9 cellular contexts compared by ENCODE assay signal in genomic region chr4:168408620-168409019, GRCh38.
DNase-seq lines count a peak whose midpoint lies in the region; ATAC-seq, FAIRE-seq and TF ChIP-seq lines count a peak whose summit lies in the region.
"Had no signal": no experiment of that assay in that cellular context is flagged by ENCODE, and none has a peak within 500 bp of the region (broad histone marks: within the 10 kb centered on the region; RNA-seq: fewer than 3 reads in every experiment).

No MANE protein-coding gene starts in this region.

- H3K27ac ChIP-seq in right lobe of liver (no peak overlapping the region), HepG2 (ENCODE audit: extremely low read length, insufficient read depth, low read length) (no peak overlapping the region), caudate nucleus (ENCODE audit: low read depth, low read length) (no peak overlapping the region), WERI-Rb-1 (no peak overlapping the region)
- H3K27ac ChIP-seq: BLaER1 had no signal

- no peaks in the 10 kb centered on the region for H3K9me3 Mint-ChIP-seq in type B pancreatic cell

- TF ChIP-seq POLR2A in right lobe of liver (IDR thresholded peaks at IDR 0.05) (no peak), HepG2 (IDR thresholded peaks at IDR 0.05; ENCODE audit: insufficient read depth in 1 of 2, low read depth in 2 of 2, low read length in 2 of 2) (no peak)

- peak; percentile 33 to 82 (median 72) for ATAC-seq in right lobe of liver
- ATAC-seq in HepG2: no peak
- peak; percentile 100 for ATAC-seq in left colon
- no peak for ATAC-seq in GM19328 (IDR thresholded peaks at IDR 0.05; ENCODE audit: unreplicated experiment)

- H3K9me3 ChIP-seq in right lobe of liver (no peaks in the 10 kb centered on the region), HepG2 (ENCODE audit: low read length) (no peaks in the 10 kb centered on the region), WERI-Rb-1 (ENCODE audit: severe bottlenecking) (no peaks in the 10 kb centered on the region)
- H3K9me3 ChIP-seq: BLaER1 had no signal

- no TSS peak for BruUV-seq in HepG2 (replicated peaks; lab: Mats Ljungman, UMichigan)

- no peak overlapping the region for H3K9ac ChIP-seq in HepG2 (ENCODE audit: insufficient read depth, low read depth, low read length)
- H3K9ac ChIP-seq: BLaER1 had no signal

- no peaks in the 10 kb centered on the region for H4K20me1 ChIP-seq in HepG2 (ENCODE audit: insufficient read depth, low read length)
- H4K20me1 ChIP-seq: BLaER1 had no signal

- DNase-seq in right lobe of liver: no peak
- no peak for DNase-seq in HepG2 (ENCODE audit: low spot score)
- peak; percentile 96 for DNase-seq in astrocyte of the cerebellum (ENCODE audit: low read depth)
- peak; percentile 49 to 76 for DNase-seq in left colon
- no peak for DNase-seq in caudate nucleus (lab: John Stamatoyannopoulos, UW)
- no peak for DNase-seq in type B pancreatic cell (ENCODE audit: extremely low spot score, unreplicated experiment)
- DNase-seq in WERI-Rb-1: no peak

- H3K4me3 Mint-ChIP-seq in type B pancreatic cell: no peak overlapping the region

- H3K27me3 Mint-ChIP-seq in type B pancreatic cell: no peaks in the 10 kb centered on the region

- no peaks in the 10 kb centered on the region for H3K4me1 ChIP-seq in right lobe of liver
- no peaks in the 10 kb centered on the region for H3K4me1 ChIP-seq in HepG2 (ENCODE audit: insufficient read depth, low read length)
- H3K4me1 ChIP-seq: BLaER1 had no signal

- in situ Hi-C loops in HepG2 (cut with HindIII; ENCODE audit: extremely low pct_ligation_motif_present, low pct_unique_long_range_greater_than_20kb) (no loop called here), astrocyte of the cerebellum (cut with HindIII; ENCODE audit: low sequenced_read_pairs) (no loop called here)

- CTCF ChIA-PET in HepG2 (lab: Yijun Ruan, JAX; ENCODE audit: low intra/inter-chr PET ratio, low total read pairs): no interaction called here

- H3K27me3 ChIP-seq in right lobe of liver (no peaks in the 10 kb centered on the region), HepG2 (ENCODE audit: control insufficient read depth in 1 of 2, insufficient read depth in 2 of 2, low read length in 2 of 2) (0 out of 5 replicates have a peak, but pooled peaks cover 0 to 8% of the 10 kb centered on the region in 2 experiments), WERI-Rb-1 (ENCODE audit: insufficient read depth, low read depth, severe bottlenecking) (no peaks in the 10 kb centered on the region)
- H3K27me3 ChIP-seq: BLaER1 had no signal

- H3K4me3 ChIP-seq in right lobe of liver (no peak overlapping the region), HepG2 (replicated peaks in 1 of 3; ENCODE audit: insufficient read depth in 1 of 3, low read depth in 2 of 3, low read length in 3 of 3) (no peak overlapping the region), astrocyte of the cerebellum (ENCODE audit: low read depth, low read length) (no peak overlapping the region), WERI-Rb-1 (ENCODE audit: low read depth, low read length) (no peak overlapping the region)
- H3K4me3 ChIP-seq: BLaER1 had no signal

- no peak overlapping the region for H2AFZ ChIP-seq in HepG2 (ENCODE audit: low read length)

- intact Hi-C loops in right lobe of liver (cut with DNase I): no loop called here
- intact Hi-C loops in HepG2 (cut with micrococcal nuclease; ENCODE audit: unreplicated experiment): no loop called here
- intact Hi-C loops in left colon (cut with DNase I, micrococcal nuclease): no loop called here

- TF ChIP-seq CTCF in right lobe of liver (IDR thresholded peaks at IDR 0.05) (no peak), HepG2 (CRISPR knock-in tag; IDR thresholded peaks at IDR 0.05) (no peak), astrocyte of the cerebellum (IDR thresholded peaks at IDR 0.05; ENCODE audit: low read depth, low read length, missing control alignments) (no peak), type B pancreatic cell (conservative IDR thresholded peaks at IDR 0.05) (no peak), WERI-Rb-1 (IDR thresholded peaks at IDR 0.05; ENCODE audit: low read depth, low read length) (no peak)

- WGBS in right lobe of liver (ENCODE audit: insufficient coverage, low coverage, low lambda C conversion rate, missing lambda C conversion rate): 76% methylated on average over 2 of the region's 3 CpGs
- WGBS in HepG2 (ENCODE audit: low lambda C conversion rate): 4% methylated on average over 3 of the region's 3 CpGs

- H3K79me2 ChIP-seq in HepG2 (ENCODE audit: insufficient read depth, low read length): no peaks in the 10 kb centered on the region

- H3K36me3 Mint-ChIP-seq in type B pancreatic cell: no peaks in the 10 kb centered on the region

- H3K36me3 ChIP-seq in right lobe of liver (peaks cover 0 to 13% (median 0%) of the 10 kb centered on the region in 4 donors), HepG2 (replicated peaks in 1 of 2; ENCODE audit: control insufficient read depth in 1 of 2, insufficient read depth in 2 of 2, low read length in 2 of 2) (no peaks in the 10 kb centered on the region), WERI-Rb-1 (no peaks in the 10 kb centered on the region)

- H3K27ac Mint-ChIP-seq in type B pancreatic cell: no peak overlapping the region

- H3K4me2 ChIP-seq in HepG2 (ENCODE audit: low read depth, low read length): no peak overlapping the region
- H3K4me2 ChIP-seq: BLaER1 had no signal

- no peak for FAIRE-seq in HepG2 (lab: Jason Lieb, UNC)

- POLR2A ChIA-PET in HepG2 (lab: Yijun Ruan, JAX): no interaction called here

- no peak for TF ChIP-seq RAD21 in HepG2 (CRISPR knock-in tag; IDR thresholded peaks at IDR 0.05)

- peaks cover 5% of the 10 kb centered on the region for H3K4me1 Mint-ChIP-seq in type B pancreatic cell (ENCODE audit: unreplicated experiment)

- TF ChIP-seq EP300 in HepG2 (IDR thresholded peaks at IDR 0.05; ENCODE audit: low read depth in 2 of 2, low read length in 2 of 2) (no peak), HepG2 (CRISPR knock-in tag; IDR thresholded peaks at IDR 0.05; ENCODE audit: borderline replicate concordance) (no peak)

TF ChIP-seq in HepG2, 621 proteins besides CTCF, POLR2A, EP300 and RAD21:
- no peak for TF ChIP-seq TBX2 (CRISPR knock-in tag; IDR thresholded peaks at IDR 0.05; ENCODE audit: borderline replicate concordance)
- TF ChIP-seq YEATS2 (CRISPR knock-in tag; IDR thresholded peaks at IDR 0.05; ENCODE audit: borderline replicate concordance): no peak
- TF ChIP-seq BHLHE40 (IDR thresholded peaks at IDR 0.05; ENCODE audit: low read length): no peak
- no peak for TF ChIP-seq EEA1 (CRISPR knock-in tag; IDR thresholded peaks at IDR 0.05; ENCODE audit: borderline replicate concordance)
- no peak for TF ChIP-seq ZSCAN25 (CRISPR knock-in tag; IDR thresholded peaks at IDR 0.05)
- no peak for TF ChIP-seq CC2D1A (CRISPR knock-in tag; IDR thresholded peaks at IDR 0.05)
- no peak for TF ChIP-seq ZNF724P (CRISPR knock-in tag; IDR thresholded peaks at IDR 0.05; ENCODE audit: borderline replicate concordance)
- no peak for TF ChIP-seq ZNF292 (CRISPR knock-in tag; IDR thresholded peaks at IDR 0.05; ENCODE audit: borderline replicate concordance, low read depth)
- no peak for TF ChIP-seq TARDBP (CRISPR knock-in tag; IDR thresholded peaks at IDR 0.05)
- no peak for TF ChIP-seq NFIB (CRISPR knock-in tag; IDR thresholded peaks at IDR 0.05; ENCODE audit: borderline replicate concordance)
- no peak for TF ChIP-seq POGZ (CRISPR knock-in tag; IDR thresholded peaks at IDR 0.05)
- no peak for TF ChIP-seq ZBTB38 (CRISPR knock-in tag; IDR thresholded peaks at IDR 0.05)
- TF ChIP-seq SIN3B (IDR thresholded peaks at IDR 0.05; ENCODE audit: low read length): no peak
- no peak for TF ChIP-seq ZNF30 (CRISPR knock-in tag; IDR thresholded peaks at IDR 0.05)
TF ChIP-seq in HepG2: peak in this region for 0.

Comparison
In these comparisons a context has a peak if more than half of its experiments do, and no peak if none do; other contexts are left out.
1. ATAC-seq: peak in right lobe of liver (4 of 4) and left colon (single experiment); none in HepG2 (single experiment) and GM19328 (single experiment).
2. DNase-seq: peak in astrocyte of the cerebellum (single experiment) and left colon (2 of 2); none in right lobe of liver (0 of 3), HepG2 (single experiment), caudate nucleus (0 of 61), type B pancreatic cell (single experiment) and WERI-Rb-1 (single experiment).